In genomic region chr18:67597759-67598158, GRCh38 we compare ENCODE assay signal across 19 cellular contexts.
DNase-seq lines count a peak whose midpoint lies in the region; ATAC-seq and TF ChIP-seq lines count a peak whose summit lies in the region.
"Had no signal": no experiment of that assay in that cellular context is flagged by ENCODE, and none has a peak within 500 bp of the region (broad histone marks: within the 10 kb centered on the region; RNA-seq: fewer than 3 reads in every experiment).

No MANE protein-coding gene starts in this region.

- no TSS peak for BruUV-seq in A673 (replicated peaks; lab: Mats Ljungman, UMichigan)

- H3K27ac ChIP-seq in A673 (ENCODE audit: low read depth, low read length, poor library complexity, severe bottlenecking) (no peak overlapping the region), right lobe of liver (peak overlapping the region; percentile 16 to 62 (median 48))
- H3K27ac ChIP-seq: KMS-11 had no signal

- TF ChIP-seq CTCF in A673 (conservative IDR thresholded peaks at IDR 0.05; ENCODE audit: low read depth, low read length): no peak
- TF ChIP-seq CTCF in LNCaP clone FGC (IDR thresholded peaks at IDR 0.05; ENCODE audit: control insufficient read depth, extremely low read depth, insufficient read depth): no peak
- no peak for TF ChIP-seq CTCF in epithelial cell of esophagus (IDR thresholded peaks at IDR 0.05; ENCODE audit: insufficient read depth, low read depth, low read length, missing control alignments)
- no peak for TF ChIP-seq CTCF in right lobe of liver (IDR thresholded peaks at IDR 0.05)

- intact Hi-C loops in A673 (cut with micrococcal nuclease; ENCODE audit: unreplicated experiment): loop anchor here (5.0 to 10.0 kb wide), 4 partner anchors 50 to 907 kb away; partner anchors contain the start of gene DSEL
- intact Hi-C loops in right lobe of liver (cut with DNase I): no loop called here

- CTCF ChIA-PET in A673 (lab: Charles Lee): no interaction called here

- H3K9me3 ChIP-seq in A673 (ENCODE audit: low read depth, low read length, poor library complexity, severe bottlenecking) (peaks cover 13% of the 10 kb centered on the region), right lobe of liver (no peaks in the 10 kb centered on the region)
- H3K9me3 ChIP-seq: SK-N-SH had no signal

- H3K27me3 ChIP-seq in A673 (replicated peaks; ENCODE audit: insufficient read depth, low read depth, low read length, poor library complexity): no peaks in the 10 kb centered on the region
- no peaks in the 10 kb centered on the region for H3K27me3 ChIP-seq in right lobe of liver

- WGBS in right lobe of liver (ENCODE audit: insufficient coverage, low coverage, low lambda C conversion rate, missing lambda C conversion rate): 7% methylated on average over 2 of the region's 2 CpGs

- POLR2A ChIA-PET in A673 (lab: Charles Lee; ENCODE audit: low non-redundant PET): no interaction called here

- DNase-seq in A673 (ENCODE audit: low spot score) (peak; percentile 19), LNCaP clone FGC (ENCODE audit: low read depth) (peak; percentile 33), epithelial cell of esophagus (ENCODE audit: low read depth) (peak; percentile 51), right lobe of liver (peak in 2 of 3 donors; percentile 20 to 54), activated gamma-delta T cell (lab: John Stamatoyannopoulos, UW) (no peak), activated gamma-delta T cell treated with Interleukin-2 at 50 U/mL for 16 hours (no peak), NOMO-1 treated with DMSO at 0.1 percent for 48 hours (lab: John Stamatoyannopoulos, UW; ENCODE audit: unreplicated experiment) (no peak)
- DNase-seq in stimulated activated CD4-positive, alpha-beta T cell treated with anti-CD3 and anti-CD28 coated beads, Interleukin-4, amount 100 ng/mL, for 4 hours: no peak
- DNase-seq: 8988T; CD4-positive, CD25-positive, alpha-beta regulatory T cell; COR-L47; HCEC 1CT; NCI-H1105; NCI-H1694 treated with DMSO at 0.1 percent for 48 hours; NCI-H510A; NCI-H774; SHP77; SK-N-SH had no signal

- H3K36me3 ChIP-seq in A673 (ENCODE audit: insufficient read depth, low read length, poor library complexity, severe bottlenecking) (no peaks in the 10 kb centered on the region), right lobe of liver (no peaks in the 10 kb centered on the region)

- H3K4me3 ChIP-seq in A673 (ENCODE audit: low read depth, low read length, poor library complexity, severe bottlenecking): no peak overlapping the region
- no peak overlapping the region for H3K4me3 ChIP-seq in LNCaP clone FGC (ENCODE audit: low read depth, low read length)
- no peak overlapping the region for H3K4me3 ChIP-seq in epithelial cell of esophagus (ENCODE audit: low read length)
- H3K4me3 ChIP-seq in right lobe of liver: no peak overlapping the region

- peak; percentile 73 to 85 (median 78) for ATAC-seq in right lobe of liver

- H3K4me1 ChIP-seq in A673 (ENCODE audit: insufficient read depth, low read length, poor library complexity, severe bottlenecking) (peaks cover 25% of the 10 kb centered on the region), right lobe of liver (peaks cover 0 to 28% (median 3%) of the 10 kb centered on the region in 4 donors)

- TF ChIP-seq POLR2A in right lobe of liver (IDR thresholded peaks at IDR 0.05): no peak

Comparison
In these comparisons a context has a peak if more than half of its experiments do, and no peak if none do; other contexts are left out.
1. DNase-seq: peak in A673 (single experiment), LNCaP clone FGC (single experiment), epithelial cell of esophagus (single experiment) and right lobe of liver (2 of 3); none in activated gamma-delta T cell (single experiment), activated gamma-delta T cell treated with Interleukin-2 at 50 U/mL for 16 hours (single experiment), NOMO-1 treated with DMSO at 0.1 percent for 48 hours (single experiment) and stimulated activated CD4-positive, alpha-beta T cell treated with anti-CD3 and anti-CD28 coated beads, Interleukin-4, amount 100 ng/mL, for 4 hours (0 of 2).